In the genomic region with DNA sequence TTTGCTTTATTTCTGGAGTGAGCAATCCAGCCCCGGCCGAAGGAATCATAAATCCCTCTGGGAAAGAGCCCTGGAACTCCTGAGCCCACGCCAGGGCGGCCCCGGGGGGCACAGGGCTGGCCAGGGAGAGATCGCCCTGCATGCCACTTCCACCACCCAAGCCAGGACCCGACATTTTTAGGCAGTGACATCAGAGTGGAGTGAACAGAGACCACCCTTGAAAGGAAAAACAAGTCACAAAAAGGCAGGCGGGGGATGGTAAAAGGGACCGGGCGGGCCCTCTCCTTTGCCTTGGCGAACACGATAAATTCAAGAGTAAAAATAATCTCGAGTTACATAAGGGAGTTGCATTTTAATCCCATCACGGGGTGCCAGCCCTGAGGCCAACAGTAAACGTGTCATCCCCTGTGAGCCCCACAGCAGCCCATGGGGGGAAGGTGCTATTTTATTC, we compare ENCODE assay signal across 18 cellular contexts.
"Had no signal": no experiment of that assay in that cellular context is flagged by ENCODE, and none has a peak within 500 bp of the region (broad histone marks: within the 10 kb centered on the region; RNA-seq: fewer than 3 reads in every experiment).

No MANE protein-coding gene starts in this region.

- ATAC-seq: activated CD8-positive, alpha-beta T cell treated with anti-CD3 and anti-CD28 coated beads, Interleukin-2, amount 10 ng/mL, durations not matched to agents 7 days and 5 days; activated naive CD8-positive, alpha-beta T cell treated with anti-CD3 and anti-CD28 coated beads, Interleukin-2, amount 50 U/mL, for 24 hours; gastroesophageal sphincter; left lobe of liver; sciatic nerve; SK-N-SH treated with all-trans-retinoic acid at 6 μM for 48 hours; upper lobe of right lung had no signal

- H3K4me1 ChIP-seq: colonic mucosa, gastroesophageal sphincter, testis, upper lobe of right lung had no signal

- H3K4me3 ChIP-seq: colonic mucosa, esophagus muscularis mucosa, gastroesophageal sphincter, testis, upper lobe of right lung had no signal

- H3K27me3 ChIP-seq: colonic mucosa, testis, upper lobe of right lung had no signal

- H3K27ac ChIP-seq: colonic mucosa, esophagus muscularis mucosa, gastroesophageal sphincter, testis, upper lobe of right lung, VCaP had no signal

- H3K9me3 ChIP-seq: colonic mucosa, esophagus muscularis mucosa, gastroesophageal sphincter, testis, upper lobe of right lung had no signal

- H3K36me3 ChIP-seq: colonic mucosa, esophagus muscularis mucosa, gastroesophageal sphincter, upper lobe of right lung had no signal

- DNase-seq: activated CD4-positive, alpha-beta T cell treated with anti-CD3 and anti-CD28 coated beads, Interleukin-2, amount 50 U/mL, for 1 hour; activated CD4-positive, CD25-positive, alpha-beta regulatory T cell treated with anti-CD3 and anti-CD28 coated beads, Interleukin-2, amount 50 U/mL, for 72 hours; activated CD8-positive, alpha-beta T cell treated with anti-CD3 and anti-CD28 coated beads, Interleukin-2, amount 10 ng/mL, durations not matched to agents 7 days and 5 days; activated gamma-delta T cell; activated naive CD4-positive, alpha-beta T cell treated with anti-CD3 and anti-CD28 coated beads, Interleukin-2, amount 50 U/mL, for 16 hours; activated naive CD8-positive, alpha-beta T cell treated with anti-CD3 and anti-CD28 coated beads, Interleukin-2, amount 50 U/mL, for 24 hours; colonic mucosa; mammary epithelial cell; stimulated activated CD4-positive, alpha-beta T cell treated with anti-CD3 and anti-CD28 coated beads, Interleukin-4, amount 100 ng/mL, for 1 hour; stimulated activated naive CD4-positive, alpha-beta T cell; testis had no signal
